Comparison of ENCODE assay signal across 21 cellular contexts in the genomic region with DNA sequence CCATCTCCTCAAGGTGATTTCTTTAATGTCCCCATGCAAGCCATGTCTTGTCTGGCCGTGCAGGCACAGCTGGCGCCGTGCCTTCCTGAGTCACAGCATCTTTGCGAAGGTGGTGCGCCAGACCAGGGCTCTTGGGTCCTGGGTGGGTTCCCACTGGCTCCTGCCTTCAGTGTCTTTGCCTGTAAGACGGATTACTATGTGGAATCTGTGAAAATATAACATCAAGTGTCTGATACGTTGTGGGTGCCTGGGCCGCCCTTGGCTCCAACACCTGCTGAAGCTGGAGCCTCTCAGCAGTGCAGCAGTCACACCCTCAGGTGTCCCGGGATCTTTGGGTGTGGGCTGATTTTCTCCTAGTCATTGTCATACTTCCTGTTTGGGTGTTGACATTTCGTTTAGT. TPM values are rescaled to one million over a fixed set of nuclear protein-coding genes. Genes with fewer than 3 reads are reported as not detected.
DNase-seq lines count a peak whose midpoint lies in the region; ATAC-seq, FAIRE-seq and TF ChIP-seq lines count a peak whose summit lies in the region.
"Had no signal": no experiment of that assay in that cellular context is flagged by ENCODE, and none has a peak within 500 bp of the region (broad histone marks: within the 10 kb centered on the region; RNA-seq: fewer than 3 reads in every experiment).

No MANE protein-coding gene starts in this region.

- CTCF ChIA-PET in activated CD8-positive, alpha-beta T cell treated with anti-CD3 and anti-CD28 coated beads for 36 hours (lab: Charles Lee): interaction anchor here (1.3 kb wide), 1 partner anchor 21 kb away, joined by 3 read pairs; no protein-coding TSS in a partner anchor
- CTCF ChIA-PET in HEK293T (lab: Yijun Ruan, JAX): no interaction called here

- H3K27ac Mint-ChIP-seq in activated naive CD8-positive, alpha-beta T cell: peak overlapping the region; percentile 46
- H3K27ac Mint-ChIP-seq in activated naive CD8-positive, alpha-beta T cell treated with anti-CD3 and anti-CD28 coated beads, Interleukin-2, amount 50 U/mL, for 24 hours: no peak overlapping the region
- peak overlapping the region; percentile 2 for H3K27ac Mint-ChIP-seq in activated CD8-positive, alpha-beta T cell treated with anti-CD3 and anti-CD28 coated beads for 36 hours

- H3K36me3 Mint-ChIP-seq in activated naive CD8-positive, alpha-beta T cell: no peaks in the 10 kb centered on the region
- H3K36me3 Mint-ChIP-seq in activated naive CD8-positive, alpha-beta T cell treated with anti-CD3 and anti-CD28 coated beads, Interleukin-2, amount 50 U/mL, for 24 hours (ENCODE audit: low read depth): peaks cover 3% of the 10 kb centered on the region
- H3K36me3 Mint-ChIP-seq in activated CD8-positive, alpha-beta T cell treated with anti-CD3 and anti-CD28 coated beads for 36 hours (ENCODE audit: low read depth): no peaks in the 10 kb centered on the region

- no peaks in the 10 kb centered on the region for H3K27me3 ChIP-seq in keratinocyte (ENCODE audit: control insufficient read depth, extremely low read depth, insufficient read depth, low read length)
- no peaks in the 10 kb centered on the region for H3K27me3 ChIP-seq in suprapubic skin
- H3K27me3 ChIP-seq: breast epithelium, gastroesophageal sphincter had no signal

- no peak overlapping the region for H3K9ac ChIP-seq in keratinocyte (ENCODE audit: control insufficient read depth, extremely low read depth, insufficient read depth, low read length)
- H3K9ac ChIP-seq: GM23248 had no signal

- peaks cover 48% of the 10 kb centered on the region for H3K4me1 Mint-ChIP-seq in activated naive CD8-positive, alpha-beta T cell (ENCODE audit: low read depth)
- H3K4me1 Mint-ChIP-seq in activated naive CD8-positive, alpha-beta T cell treated with anti-CD3 and anti-CD28 coated beads, Interleukin-2, amount 50 U/mL, for 24 hours: peaks cover 29% of the 10 kb centered on the region
- peaks cover 28% of the 10 kb centered on the region for H3K4me1 Mint-ChIP-seq in activated CD8-positive, alpha-beta T cell treated with anti-CD3 and anti-CD28 coated beads for 36 hours (ENCODE audit: low read depth)

- no peaks in the 10 kb centered on the region for H3K9me3 ChIP-seq in keratinocyte (ENCODE audit: control insufficient read depth, low read depth, low read length)
- H3K9me3 ChIP-seq in suprapubic skin: no peaks in the 10 kb centered on the region
- H3K9me3 ChIP-seq: breast epithelium, gastroesophageal sphincter had no signal

- POLR2A ChIA-PET in activated CD8-positive, alpha-beta T cell treated with anti-CD3 and anti-CD28 coated beads for 36 hours (lab: Charles Lee): no interaction called here
- POLR2A ChIA-PET in HEK293T (lab: Yijun Ruan, JAX): no interaction called here

- ATAC-seq in activated naive CD8-positive, alpha-beta T cell treated with anti-CD3 and anti-CD28 coated beads, Interleukin-2, amount 50 U/mL, for 24 hours: no peak
- ATAC-seq in activated CD8-positive, alpha-beta T cell treated with anti-CD3 and anti-CD28 coated beads for 36 hours: no peak
- ATAC-seq: gastroesophageal sphincter; Panc1; stimulated activated memory B cell treated with anti-CD40 and anti-IgM and Interleukin-4, amounts not matched to agents 10 μg/mL and 1 μg/mL and 100 μg/mL, for 72 hours had no signal

- peak overlapping the region; percentile 27 for H3K4me3 Mint-ChIP-seq in activated naive CD8-positive, alpha-beta T cell
- H3K4me3 Mint-ChIP-seq in activated naive CD8-positive, alpha-beta T cell treated with anti-CD3 and anti-CD28 coated beads, Interleukin-2, amount 50 U/mL, for 24 hours: no peak overlapping the region
- H3K4me3 Mint-ChIP-seq in activated CD8-positive, alpha-beta T cell treated with anti-CD3 and anti-CD28 coated beads for 36 hours: no peak overlapping the region
- H3K4me3 Mint-ChIP-seq: stimulated activated memory B cell treated with anti-CD40 and anti-IgM and Interleukin-4, amounts not matched to agents 10 μg/mL and 1 μg/mL and 100 μg/mL, for 72 hours had no signal

- peaks cover 33% of the 10 kb centered on the region for H3K4me1 ChIP-seq in keratinocyte (ENCODE audit: control insufficient read depth, extremely low read depth, insufficient read depth, low read length)
- peaks cover 74% of the 10 kb centered on the region for H3K4me1 ChIP-seq in suprapubic skin

- peaks cover 63% of the 10 kb centered on the region for H3K79me2 ChIP-seq in keratinocyte (ENCODE audit: control insufficient read depth, insufficient read depth, low read length)

- no peaks in the 10 kb centered on the region for H3K9me3 Mint-ChIP-seq in activated naive CD8-positive, alpha-beta T cell (ENCODE audit: low read depth)
- no peaks in the 10 kb centered on the region for H3K9me3 Mint-ChIP-seq in activated naive CD8-positive, alpha-beta T cell treated with anti-CD3 and anti-CD28 coated beads, Interleukin-2, amount 50 U/mL, for 24 hours
- H3K9me3 Mint-ChIP-seq in activated CD8-positive, alpha-beta T cell treated with anti-CD3 and anti-CD28 coated beads for 36 hours: no peaks in the 10 kb centered on the region
- H3K9me3 Mint-ChIP-seq: stimulated activated memory B cell treated with anti-CD40 and anti-IgM and Interleukin-4, amounts not matched to agents 10 μg/mL and 1 μg/mL and 100 μg/mL, for 72 hours had no signal

- no peak overlapping the region for H3K27ac ChIP-seq in keratinocyte (ENCODE audit: control insufficient read depth, insufficient read depth, low read length)
- peak overlapping the region; percentile 83 for H3K27ac ChIP-seq in suprapubic skin
- H3K27ac ChIP-seq: breast epithelium, GM23248 had no signal

- no peak for FAIRE-seq in keratinocyte (lab: Jason Lieb, UNC)

- intact Hi-C loops in activated CD8-positive, alpha-beta T cell treated with anti-CD3 and anti-CD28 coated beads for 36 hours (cut with micrococcal nuclease): no loop called here

- H3K9me1 ChIP-seq in keratinocyte (ENCODE audit: control insufficient read depth, extremely low read depth, insufficient read depth, low read length): peaks cover 9% of the 10 kb centered on the region

- peaks cover 3 to 20% of the 10 kb centered on the region in 2 experiments for H3K36me3 ChIP-seq in keratinocyte (ENCODE audit: control insufficient read depth in 2 of 2, extremely low read depth in 1 of 2, insufficient read depth in 2 of 2, low read length in 2 of 2)
- peaks cover 4% of the 10 kb centered on the region for H3K36me3 ChIP-seq in suprapubic skin
- H3K36me3 ChIP-seq: breast epithelium had no signal

- TF ChIP-seq POLR2A in suprapubic skin (IDR thresholded peaks at IDR 0.05): no peak

- peak overlapping the region in 1 of 3 experiments; percentile 11 for H3K4me3 ChIP-seq in keratinocyte (ENCODE audit: control insufficient read depth in 2 of 3, extremely low read depth in 1 of 3, insufficient read depth in 2 of 3, low read depth in 1 of 3, low read length in 3 of 3)
- H3K4me3 ChIP-seq in suprapubic skin: no peak overlapping the region
- H3K4me3 ChIP-seq: breast epithelium, gastroesophageal sphincter, GM23248 had no signal

- no peaks in the 10 kb centered on the region for H3K27me3 Mint-ChIP-seq in activated naive CD8-positive, alpha-beta T cell
- no peaks in the 10 kb centered on the region for H3K27me3 Mint-ChIP-seq in activated naive CD8-positive, alpha-beta T cell treated with anti-CD3 and anti-CD28 coated beads, Interleukin-2, amount 50 U/mL, for 24 hours
- H3K27me3 Mint-ChIP-seq in activated CD8-positive, alpha-beta T cell treated with anti-CD3 and anti-CD28 coated beads for 36 hours: no peaks in the 10 kb centered on the region
- H3K27me3 Mint-ChIP-seq: stimulated activated memory B cell treated with anti-CD40 and anti-IgM and Interleukin-4, amounts not matched to agents 10 μg/mL and 1 μg/mL and 100 μg/mL, for 72 hours had no signal

- peak overlapping the region; percentile 45 for H3K4me2 ChIP-seq in keratinocyte (ENCODE audit: control insufficient read depth, extremely low read depth, insufficient read depth, low read depth, low read length)

- 48% methylated on average over 9 of the region's 10 CpGs for WGBS in suprapubic skin

- H4K20me1 ChIP-seq in keratinocyte (ENCODE audit: control insufficient read depth, extremely low read depth, insufficient read depth, low read length): peaks cover 40% of the 10 kb centered on the region

- no peak for TF ChIP-seq CTCF in activated CD8-positive, alpha-beta T cell treated with anti-CD3 and anti-CD28 coated beads for 36 hours (IDR thresholded peaks at IDR 0.05)
- no peak for TF ChIP-seq CTCF in keratinocyte (optimal IDR thresholded peaks at IDR 0.05 in 1 of 3, IDR thresholded peaks at IDR 0.05 in 1 of 3, conservative IDR thresholded peaks at IDR 0.05 in 1 of 3; ENCODE audit: extremely low read depth in 1 of 3, insufficient read depth in 2 of 3, low read length in 3 of 3)
- no peak for TF ChIP-seq CTCF in suprapubic skin (IDR thresholded peaks at IDR 0.05)

- no peak for TF ChIP-seq EP300 in suprapubic skin (IDR thresholded peaks at IDR 0.05)

- no peak for DNase-seq in activated naive CD8-positive, alpha-beta T cell treated with anti-CD3 and anti-CD28 coated beads, Interleukin-2, amount 50 U/mL, for 24 hours
- DNase-seq in activated CD8-positive, alpha-beta T cell treated with anti-CD3 and anti-CD28 coated beads for 36 hours: no peak
- DNase-seq in keratinocyte (ENCODE audit: low read depth, low spot score) (no peak), suprapubic skin (ENCODE audit: low spot score in 2 of 2) (no peak), SW 1271 (lab: John Stamatoyannopoulos, UW) (no peak), HEK293T (ENCODE audit: extremely low spot score) (no peak)
- no peak for DNase-seq in stimulated activated naive CD4-positive, alpha-beta T cell treated with Interleukin-2 at 50 U/mL for 16 hours (lab: John Stamatoyannopoulos, UW)
- DNase-seq: ACHN; activated CD4-positive, alpha-beta T cell treated with anti-CD3 and anti-CD28 coated beads, Interleukin-2, amount 50 U/mL, for 1 hour; activated gamma-delta T cell; effector memory CD4-positive, alpha-beta T cell; GM23248; KBM-7; NCI-H146; NCI-H69 had no signal

- dilution Hi-C loops in keratinocyte (cut with MboI; ENCODE audit: extremely low pct_ligation_motif_present, low sequenced_read_pairs): no loop called here

- no peak overlapping the region for H2AFZ ChIP-seq in keratinocyte (ENCODE audit: control insufficient read depth, low read length)
- H2AFZ ChIP-seq: GM23248 had no signal

RNA-seq across cellular contexts. Expression of a gene that starts 3.2 kb away (rescaled TPM):
- total RNA-seq in activated CD8-positive, alpha-beta T cell treated with anti-CD3 and anti-CD28 coated beads for 36 hours: 10 to 100 TPM; 23.6 to 24.3 TPM
- polyA plus RNA-seq in keratinocyte: 15.9 to 21.4 TPM (median 16.9 TPM) in 3 replicates
- polyA plus RNA-seq in keratinocyte (2011; ENCODE audit: low read depth): 106 TPM
- 16.4 and 16.8 TPM in 2 replicates for polyA plus RNA-seq in keratinocyte (2011; cell fraction: cytosol; rRNA removed)
- 49.0 and 59.1 TPM in 2 replicates for polyA plus RNA-seq in keratinocyte (2011; cell fraction: nucleus; rRNA removed)
- 23.6 and 56.7 TPM in 2 replicates for polyA plus RNA-seq in keratinocyte (2012; ENCODE audit: low replicate concordance)
- 29.7 to 51.6 TPM (median 37.4 TPM) in 3 replicates for polyA minus RNA-seq in keratinocyte
- 8.6 TPM for polyA minus RNA-seq in keratinocyte (2011; cell fraction: cytosol; rRNA and poly(A)+ RNA removed)
- 20.7 and 28.1 TPM in 2 replicates for polyA minus RNA-seq in keratinocyte (2011; cell fraction: nucleus; rRNA and poly(A)+ RNA removed)
- 100 to 1,000 TPM in 1 of 4 donors, 10 to 100 TPM in 3; 78.1 to 132 (median 84.0) TPM for total RNA-seq in suprapubic skin

RNA-seq across cellular contexts. Expression of a gene that starts 21.4 kb away (rescaled TPM):
- total RNA-seq in activated CD8-positive, alpha-beta T cell treated with anti-CD3 and anti-CD28 coated beads for 36 hours: not detected
- not detected in 3 replicates for polyA plus RNA-seq in keratinocyte
- not detected for polyA plus RNA-seq in keratinocyte (2011; ENCODE audit: low read depth)
- polyA plus RNA-seq in keratinocyte (2011; cell fraction: cytosol; rRNA removed): not detected in 2 replicates
- not detected in 2 replicates for polyA plus RNA-seq in keratinocyte (2011; cell fraction: nucleus; rRNA removed)
- not detected in 2 replicates for polyA plus RNA-seq in keratinocyte (2012; ENCODE audit: low replicate concordance)
- not detected in 3 replicates for polyA minus RNA-seq in keratinocyte
- polyA minus RNA-seq in keratinocyte (2011; cell fraction: cytosol; rRNA and poly(A)+ RNA removed): not detected
- polyA minus RNA-seq in keratinocyte (2011; cell fraction: nucleus; rRNA and poly(A)+ RNA removed): not detected in 2 replicates
- total RNA-seq in suprapubic skin: not detected
- total RNA-seq: breast epithelium; gastroesophageal sphincter; GM23248; T-helper 2 cell treated with Interferon-gamma antibody and Interleukin-4, amounts not matched to agents 100 ng/mL and 5 ng/mL, for 36 hours had no signal
- polyA plus RNA-seq: GM23248 had no signal

RNA-seq across cellular contexts. Expression of a gene that starts 58.7 kb away (rescaled TPM):
- 10 to 100 TPM; 36.5 to 40.5 TPM for total RNA-seq in activated CD8-positive, alpha-beta T cell treated with anti-CD3 and anti-CD28 coated beads for 36 hours
- polyA plus RNA-seq in keratinocyte: 24.7 to 31.4 TPM (median 29.5 TPM) in 3 replicates
- 13.3 TPM for polyA plus RNA-seq in keratinocyte (2011; ENCODE audit: low read depth)
- polyA plus RNA-seq in keratinocyte (2011; cell fraction: cytosol; rRNA removed): 15.9 and 24.7 TPM in 2 replicates
- 56.1 and 56.4 TPM in 2 replicates for polyA plus RNA-seq in keratinocyte (2011; cell fraction: nucleus; rRNA removed)
- polyA plus RNA-seq in keratinocyte (2012; ENCODE audit: low replicate concordance): 24.9 and 32.2 TPM in 2 replicates
- polyA minus RNA-seq in keratinocyte: 12.2 to 20.5 TPM (median 19.8 TPM) in 3 replicates
- 19.2 TPM for polyA minus RNA-seq in keratinocyte (2011; cell fraction: cytosol; rRNA and poly(A)+ RNA removed)
- polyA minus RNA-seq in keratinocyte (2011; cell fraction: nucleus; rRNA and poly(A)+ RNA removed): 19.1 and 27.1 TPM in 2 replicates
- total RNA-seq in suprapubic skin: 10 to 100 TPM; 19.1 to 43.0 (median 30.3) TPM
